In genomic region chr5:34789021-34789531, GRCh38 we compare ENCODE assay signal across 12 cellular contexts. TPM values are rescaled to one million over a fixed set of nuclear protein-coding genes. Genes with fewer than 3 reads are reported as not detected.
A peak's percentile ranks its signal among the peaks of the same experiment; 100 is the strongest.
DNase-seq lines count a peak whose midpoint lies in the region; ATAC-seq and TF ChIP-seq lines count a peak whose summit lies in the region.
"Had no signal": no experiment of that assay in that cellular context is flagged by ENCODE, and none has a peak within 500 bp of the region (broad histone marks: within the 10 kb centered on the region; RNA-seq: fewer than 3 reads in every experiment).

No MANE protein-coding gene starts in this region.

- intact Hi-C loops in mammary epithelial cell (cut with micrococcal nuclease) (no loop called here), left lung (cut with DNase I) (no loop called here), transverse colon (cut with DNase I; ENCODE audit: low total_unique reads) (no loop called here)

- dilution Hi-C loops in mammary epithelial cell (cut with HindIII; ENCODE audit: low sequenced_read_pairs): no loop called here

- H3K9me3 ChIP-seq in mammary epithelial cell (replicated peaks; ENCODE audit: insufficient read depth, low read length) (peaks cover 2% of the 10 kb centered on the region), left lung (peaks cover 0 to 7% of the 10 kb centered on the region in 2 donors), transverse colon (no peaks in the 10 kb centered on the region)
- H3K9me3 ChIP-seq: neutrophil, SJSA1 had no signal

- no peaks in the 10 kb centered on the region for H4K20me1 ChIP-seq in mammary epithelial cell (ENCODE audit: insufficient read depth, low read length)
- H4K20me1 ChIP-seq: BLaER1 treated with 17β-estradiol and CSF1 and Interleukin-3, amounts not matched to agents 10 nM and 100 nM had no signal

- H3K36me3 ChIP-seq in ACC112 (ENCODE audit: insufficient read depth, low read length) (peaks cover 8% of the 10 kb centered on the region; the same call in 1 of the 2 replicates), mammary epithelial cell (ENCODE audit: insufficient read depth, low read length) (no peaks in the 10 kb centered on the region), left lung (no peaks in the 10 kb centered on the region), transverse colon (no peaks in the 10 kb centered on the region)
- H3K36me3 ChIP-seq: neutrophil, SJSA1 had no signal

- peaks cover 36% of the 10 kb centered on the region for H3K4me1 ChIP-seq in ACC112 (ENCODE audit: control insufficient read depth, insufficient read depth, low read length, unreplicated experiment)
- H3K4me1 ChIP-seq in mammary epithelial cell (ENCODE audit: insufficient read depth, low read length): peaks cover 6% of the 10 kb centered on the region
- no peaks in the 10 kb centered on the region for H3K4me1 ChIP-seq in left lung
- no peaks in the 10 kb centered on the region for H3K4me1 ChIP-seq in transverse colon
- H3K4me1 ChIP-seq: BLaER1 treated with 17β-estradiol and CSF1 and Interleukin-3, amounts not matched to agents 10 nM and 100 nM; SJSA1 had no signal

- no peak overlapping the region for H3K9ac ChIP-seq in mammary epithelial cell (ENCODE audit: insufficient read depth, low read length)
- H3K9ac ChIP-seq: BLaER1 treated with 17β-estradiol and CSF1 and Interleukin-3, amounts not matched to agents 10 nM and 100 nM had no signal

- H3K4me3 ChIP-seq in ACC112 (ENCODE audit: low read depth, low read length) (no peak overlapping the region), mammary epithelial cell (replicated peaks in 1 of 3; ENCODE audit: insufficient read depth in 1 of 3, low read depth in 2 of 3, low read length in 3 of 3) (no peak overlapping the region), left lung (no peak overlapping the region), transverse colon (no peak overlapping the region)
- H3K4me3 ChIP-seq: BLaER1 treated with 17β-estradiol and CSF1 and Interleukin-3, amounts not matched to agents 10 nM and 100 nM; SJSA1 had no signal

- no peak for TF ChIP-seq POLR2A in transverse colon (IDR thresholded peaks at IDR 0.05)

- H3K27me3 ChIP-seq in ACC112 (ENCODE audit: insufficient read depth, low read length) (no peaks in the 10 kb centered on the region), mammary epithelial cell (ENCODE audit: insufficient read depth, low read length) (no peaks in the 10 kb centered on the region), left lung (no peaks in the 10 kb centered on the region), transverse colon (no peaks in the 10 kb centered on the region)
- H3K27me3 ChIP-seq: BLaER1 treated with 17β-estradiol and CSF1 and Interleukin-3, amounts not matched to agents 10 nM and 100 nM; neutrophil; SJSA1 had no signal

- TF ChIP-seq CTCF in mammary epithelial cell (conservative IDR thresholded peaks at IDR 0.05 in 1 of 2, IDR thresholded peaks at IDR 0.05 in 1 of 2; ENCODE audit: extremely low read depth in 1 of 2, insufficient read depth in 1 of 2, low read depth in 1 of 2, low read length in 2 of 2): no peak
- no peak for TF ChIP-seq CTCF in left lung (IDR thresholded peaks at IDR 0.05)
- TF ChIP-seq CTCF in transverse colon (IDR thresholded peaks at IDR 0.05): no peak

- H3K27ac ChIP-seq in ACC112 (ENCODE audit: low read depth, low read length) (peak overlapping the region; percentile 52), mammary epithelial cell (ENCODE audit: insufficient read depth, low read depth, low read length) (no peak overlapping the region), left lung (no peak overlapping the region), transverse colon (peak overlapping the region in 1 of 4 donors; percentile 4)
- H3K27ac ChIP-seq: BLaER1 treated with 17β-estradiol and CSF1 and Interleukin-3, amounts not matched to agents 10 nM and 100 nM; neutrophil; SJSA1 had no signal

- H3K4me2 ChIP-seq in mammary epithelial cell (ENCODE audit: insufficient read depth, low read depth, low read length): no peak overlapping the region
- H3K4me2 ChIP-seq: BLaER1 treated with 17β-estradiol and CSF1 and Interleukin-3, amounts not matched to agents 10 nM and 100 nM had no signal

- in situ Hi-C loops in mammary epithelial cell (cut with MboI; ENCODE audit: low sequenced_read_pairs in 2 of 2) (no loop called here), transverse colon (cut with MboI; ENCODE audit: low pct_ligation_motif_present in 1 of 4, low pct_unique_long_range_greater_than_20kb in 1 of 4, low sequenced_read_pairs in 3 of 4) (no loop called here)

- no TSS peak for BruUV-seq in mammary epithelial cell (replicated peaks; lab: Mats Ljungman, UMichigan)

- CTCF ChIA-PET in mammary epithelial cell (lab: Charles Lee; ENCODE audit: low non-redundant PET): no interaction called here

- 24% methylated on average over 5 of the region's 5 CpGs for WGBS in mammary epithelial cell (ENCODE audit: low coverage, missing lambda C conversion rate)
- 52 to 63% methylated on average over 4 to 5 of the region's 5 CpGs for WGBS in transverse colon (ENCODE audit: low coverage in 1 of 2), 2 donors

- TF ChIP-seq EP300 in transverse colon (IDR thresholded peaks at IDR 0.05; ENCODE audit: low read depth): no peak

- H2AFZ ChIP-seq in ACC112 (ENCODE audit: low read length, unreplicated experiment) (no peak overlapping the region), mammary epithelial cell (ENCODE audit: low read depth, low read length) (no peak overlapping the region)

- DNase-seq in LHCN-M2 (ENCODE audit: low read depth): peak; percentile 67
- peak; percentile 8 for DNase-seq in mammary epithelial cell
- no peak for DNase-seq in left lung
- DNase-seq in activated CD4-positive, CD25-positive, alpha-beta regulatory T cell treated with anti-CD3 and anti-CD28 coated beads, Interleukin-2, amount 50 U/mL, for 72 hours: no peak
- no peak for DNase-seq in NCI-H1436 (lab: John Stamatoyannopoulos, UW)
- no peak for DNase-seq in transverse colon
- DNase-seq: NCI-H1417 treated with DMSO at 0.1 percent for 48 hours had no signal

- peak; percentile 77 for ATAC-seq in left lung
- ATAC-seq in HG02588 (IDR thresholded peaks at IDR 0.05; ENCODE audit: unreplicated experiment): no peak

- H3K79me2 ChIP-seq in ACC112 (ENCODE audit: control insufficient read depth, insufficient read depth, low read length, unreplicated experiment) (peaks cover 38% of the 10 kb centered on the region), mammary epithelial cell (ENCODE audit: insufficient read depth, low read length) (peaks cover 5% of the 10 kb centered on the region)

RNA-seq across cellular contexts. Expression of gene TTC23L, which starts 49.9 kb away (rescaled TPM):
- total RNA-seq in LHCN-M2 (2014; rRNA removed) (not detected in 2 replicates), mammary epithelial cell (under 1 TPM in 1 of 2 donors, not detected in 1; 0.17 TPM), left lung (under 1 TPM; 0.20 to 0.55 TPM), transverse colon (under 1 TPM in 2 of 4 donors, not detected in 2; 0.27 to 0.32 TPM)
- 0.18 TPM for polyA plus RNA-seq in LHCN-M2 (2012)
- 0.10 TPM for polyA plus RNA-seq in mammary epithelial cell
- not detected for polyA minus RNA-seq in mammary epithelial cell
- total RNA-seq: SJSA1 had no signal

Comparison
In these comparisons a context has a peak if more than half of its experiments do, and no peak if none do; other contexts are left out.
1. DNase-seq: peak in LHCN-M2 (single experiment) and mammary epithelial cell (single experiment); none in left lung (0 of 2), activated CD4-positive, CD25-positive, alpha-beta regulatory T cell treated with anti-CD3 and anti-CD28 coated beads, Interleukin-2, amount 50 U/mL, for 72 hours (single experiment), NCI-H1436 (single experiment) and transverse colon (single experiment).